In genomic region chr5:168341178-168341577, GRCh38 we compare ENCODE assay signal across 26 cellular contexts. TPM values are rescaled to one million over a fixed set of nuclear protein-coding genes. Genes with fewer than 3 reads are reported as not detected.
"Had no signal": no experiment of that assay in that cellular context is flagged by ENCODE, and none has a peak within 500 bp of the region (broad histone marks: within the 10 kb centered on the region; RNA-seq: fewer than 3 reads in every experiment).

No MANE protein-coding gene starts in this region.

- H3K27me3 ChIP-seq: brain microvascular endothelial cell, neutrophil, sigmoid colon had no signal

- H3K27ac Mint-ChIP-seq: activated CD4-positive, alpha-beta T cell treated with anti-CD3 and anti-CD28 coated beads, Interleukin-2, amount 10 ng/mL, durations not matched to agents 24 days and 14 days; activated CD8-positive, alpha-beta T cell treated with anti-CD3 and anti-CD28 coated beads, Interleukin-2, amount 10 ng/mL, durations not matched to agents 7 days and 5 days; activated naive CD4-positive, alpha-beta T cell treated with anti-CD3 and anti-CD28 coated beads for 36 hours; activated naive CD8-positive, alpha-beta T cell treated with anti-CD3 and anti-CD28 coated beads, Interleukin-2, amount 50 U/mL, for 24 hours; activated T-cell treated with anti-CD3 and anti-CD28 coated beads, Interleukin-2, amount 50 U/mL, for 24 hours; activated T-helper 2 cell treated with anti-CD3 and anti-CD28 coated beads, Interferon-gamma antibody, Interleukin-2, Interleukin-4, amounts not matched to agents 10 μg/mL and 5 μg/mL and 100 μg/mL, durations not matched to agents 14 hours and 24 hours and 36 hours; mesothelial cell of epicardium; natural killer cell treated with Interleukin-12 subunit alpha and Interleukin-12 subunit beta and Interleukin-15 and Interleukin-18, amount 100 ng/mL, for 72 hours had no signal

- H3K4me1 Mint-ChIP-seq: activated CD4-positive, alpha-beta T cell treated with anti-CD3 and anti-CD28 coated beads, Interleukin-2, amount 10 ng/mL, durations not matched to agents 24 days and 14 days; activated naive CD8-positive, alpha-beta T cell treated with anti-CD3 and anti-CD28 coated beads, Interleukin-2, amount 50 U/mL, for 24 hours had no signal

- H2AFZ ChIP-seq: parathyroid adenoma had no signal

- DNase-seq: activated CD4-positive, alpha-beta T cell treated with anti-CD3 and anti-CD28 coated beads, Interleukin-2, amount 10 ng/mL, durations not matched to agents 24 days and 14 days; activated CD8-positive, alpha-beta T cell treated with anti-CD3 and anti-CD28 coated beads, Interleukin-2, amount 10 ng/mL, durations not matched to agents 7 days and 5 days; activated naive CD4-positive, alpha-beta T cell treated with anti-CD3 and anti-CD28 coated beads for 36 hours; activated naive CD8-positive, alpha-beta T cell treated with anti-CD3 and anti-CD28 coated beads, Interleukin-2, amount 50 U/mL, for 24 hours; activated T-cell treated with anti-CD3 and anti-CD28 coated beads, Interleukin-2, amount 50 U/mL, for 24 hours; anterior cingulate cortex; brain microvascular endothelial cell; effector CD8-positive, alpha-beta T cell; foreskin melanocyte; glutamatergic neuron; hypothalamus; islet precursor cell; sigmoid colon; stimulated activated naive CD4-positive, alpha-beta T cell treated with Interleukin-2 at 50 U/mL for 16 hours; T-helper 1 cell; T-helper 9 cell had no signal

- H3K4me3 Mint-ChIP-seq: activated CD4-positive, alpha-beta T cell treated with anti-CD3 and anti-CD28 coated beads, Interleukin-2, amount 10 ng/mL, durations not matched to agents 24 days and 14 days; activated CD8-positive, alpha-beta T cell treated with anti-CD3 and anti-CD28 coated beads, Interleukin-2, amount 10 ng/mL, durations not matched to agents 7 days and 5 days; activated naive CD4-positive, alpha-beta T cell treated with anti-CD3 and anti-CD28 coated beads for 36 hours; activated naive CD8-positive, alpha-beta T cell treated with anti-CD3 and anti-CD28 coated beads, Interleukin-2, amount 50 U/mL, for 24 hours; activated T-cell treated with anti-CD3 and anti-CD28 coated beads, Interleukin-2, amount 50 U/mL, for 24 hours; mesothelial cell of epicardium; natural killer cell treated with Interleukin-12 subunit alpha and Interleukin-12 subunit beta and Interleukin-15 and Interleukin-18, amount 100 ng/mL, for 72 hours had no signal

- H3K9ac ChIP-seq: parathyroid adenoma had no signal

- H3K4me1 ChIP-seq: parathyroid adenoma, sigmoid colon had no signal

- H3K36me3 ChIP-seq: brain microvascular endothelial cell, neutrophil, sigmoid colon, tibial artery had no signal

- ATAC-seq: activated CD8-positive, alpha-beta T cell treated with anti-CD3 and anti-CD28 coated beads, Interleukin-2, amount 10 ng/mL, durations not matched to agents 7 days and 5 days; activated naive CD8-positive, alpha-beta T cell treated with anti-CD3 and anti-CD28 coated beads, Interleukin-2, amount 50 U/mL, for 24 hours; left lobe of liver; natural killer cell treated with Interleukin-12 subunit alpha and Interleukin-12 subunit beta and Interleukin-15 and Interleukin-18, amount 100 ng/mL, for 72 hours had no signal

- H3K4me3 ChIP-seq: lung, sigmoid colon, tibial artery had no signal

- H3K27me3 Mint-ChIP-seq: activated CD4-positive, alpha-beta T cell treated with anti-CD3 and anti-CD28 coated beads, Interleukin-2, amount 10 ng/mL, durations not matched to agents 24 days and 14 days had no signal

- H3K9me3 ChIP-seq: neutrophil, sigmoid colon, tibial artery had no signal

- H3K36me3 Mint-ChIP-seq: natural killer cell treated with Interleukin-12 subunit alpha and Interleukin-12 subunit beta and Interleukin-15 and Interleukin-18, amount 100 ng/mL, for 72 hours had no signal

- H3K9me3 Mint-ChIP-seq: activated CD4-positive, alpha-beta T cell treated with anti-CD3 and anti-CD28 coated beads, Interleukin-2, amount 10 ng/mL, durations not matched to agents 24 days and 14 days; activated naive CD4-positive, alpha-beta T cell treated with anti-CD3 and anti-CD28 coated beads for 36 hours; activated naive CD8-positive, alpha-beta T cell treated with anti-CD3 and anti-CD28 coated beads, Interleukin-2, amount 50 U/mL, for 24 hours; activated T-helper 2 cell treated with anti-CD3 and anti-CD28 coated beads, Interferon-gamma antibody, Interleukin-2, Interleukin-4, amounts not matched to agents 10 μg/mL and 5 μg/mL and 100 μg/mL, durations not matched to agents 14 hours and 24 hours and 36 hours; natural killer cell treated with Interleukin-12 subunit alpha and Interleukin-12 subunit beta and Interleukin-15 and Interleukin-18, amount 100 ng/mL, for 72 hours had no signal

- H3K27ac ChIP-seq: brain microvascular endothelial cell, neutrophil, parathyroid adenoma, sigmoid colon, tibial artery had no signal

- FAIRE-seq: endothelial cell of umbilical vein, urothelium cell line had no signal

RNA-seq across cellular contexts. Expression of gene WWC1, which starts 49.7 kb away (rescaled TPM):
- total RNA-seq: activated CD8-positive, alpha-beta T cell treated with anti-CD3 and anti-CD28 coated beads, Interleukin-2, amount 10 ng/mL, durations not matched to agents 7 days and 5 days; natural killer cell treated with Interleukin-12 subunit alpha and Interleukin-12 subunit beta and Interleukin-15 and Interleukin-18, amount 100 ng/mL, for 72 hours had no signal
